Comparison of ENCODE assay signal across 1 cellular context in the genomic region with DNA sequence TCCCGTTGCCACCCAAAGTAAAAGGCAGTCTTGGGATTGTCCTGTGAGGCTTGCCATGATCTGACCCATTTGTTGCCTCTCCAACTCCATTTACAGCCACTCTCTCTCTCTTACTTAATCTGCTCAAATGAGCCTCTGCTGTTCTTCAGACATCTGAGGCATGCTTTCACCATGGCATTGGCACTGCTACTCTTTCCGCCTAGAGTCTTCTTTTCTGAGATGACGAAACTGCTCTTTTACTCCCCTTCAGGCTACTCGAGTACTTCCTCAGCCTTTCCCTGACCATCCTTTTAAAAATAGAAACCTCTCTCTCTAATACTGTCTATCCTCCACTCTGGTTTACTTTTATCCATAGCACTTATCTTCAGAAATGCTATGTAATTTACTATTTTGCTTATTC.
TF ChIP-seq lines count a peak whose summit lies in the region.

No MANE protein-coding gene starts in this region.

TF ChIP-seq in GM23338, 12 proteins besides CTCF, POLR2A, EP300 and RAD21 (continued from another document):
- TF ChIP-seq, protein P1, sequence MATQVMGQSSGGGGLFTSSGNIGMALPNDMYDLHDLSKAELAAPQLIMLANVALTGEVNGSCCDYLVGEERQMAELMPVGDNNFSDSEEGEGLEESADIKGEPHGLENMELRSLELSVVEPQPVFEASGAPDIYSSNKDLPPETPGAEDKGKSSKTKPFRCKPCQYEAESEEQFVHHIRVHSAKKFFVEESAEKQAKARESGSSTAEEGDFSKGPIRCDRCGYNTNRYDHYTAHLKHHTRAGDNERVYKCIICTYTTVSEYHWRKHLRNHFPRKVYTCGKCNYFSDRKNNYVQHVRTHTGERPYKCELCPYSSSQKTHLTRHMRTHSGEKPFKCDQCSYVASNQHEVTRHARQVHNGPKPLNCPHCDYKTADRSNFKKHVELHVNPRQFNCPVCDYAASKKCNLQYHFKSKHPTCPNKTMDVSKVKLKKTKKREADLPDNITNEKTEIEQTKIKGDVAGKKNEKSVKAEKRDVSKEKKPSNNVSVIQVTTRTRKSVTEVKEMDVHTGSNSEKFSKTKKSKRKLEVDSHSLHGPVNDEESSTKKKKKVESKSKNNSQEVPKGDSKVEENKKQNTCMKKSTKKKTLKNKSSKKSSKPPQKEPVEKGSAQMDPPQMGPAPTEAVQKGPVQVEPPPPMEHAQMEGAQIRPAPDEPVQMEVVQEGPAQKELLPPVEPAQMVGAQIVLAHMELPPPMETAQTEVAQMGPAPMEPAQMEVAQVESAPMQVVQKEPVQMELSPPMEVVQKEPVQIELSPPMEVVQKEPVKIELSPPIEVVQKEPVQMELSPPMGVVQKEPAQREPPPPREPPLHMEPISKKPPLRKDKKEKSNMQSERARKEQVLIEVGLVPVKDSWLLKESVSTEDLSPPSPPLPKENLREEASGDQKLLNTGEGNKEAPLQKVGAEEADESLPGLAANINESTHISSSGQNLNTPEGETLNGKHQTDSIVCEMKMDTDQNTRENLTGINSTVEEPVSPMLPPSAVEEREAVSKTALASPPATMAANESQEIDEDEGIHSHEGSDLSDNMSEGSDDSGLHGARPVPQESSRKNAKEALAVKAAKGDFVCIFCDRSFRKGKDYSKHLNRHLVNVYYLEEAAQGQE (IDR thresholded peaks at IDR 0.05; ENCODE audit: unreplicated experiment), result no peak
